ENCODE assay signal across 22 cellular contexts in the genomic region with DNA sequence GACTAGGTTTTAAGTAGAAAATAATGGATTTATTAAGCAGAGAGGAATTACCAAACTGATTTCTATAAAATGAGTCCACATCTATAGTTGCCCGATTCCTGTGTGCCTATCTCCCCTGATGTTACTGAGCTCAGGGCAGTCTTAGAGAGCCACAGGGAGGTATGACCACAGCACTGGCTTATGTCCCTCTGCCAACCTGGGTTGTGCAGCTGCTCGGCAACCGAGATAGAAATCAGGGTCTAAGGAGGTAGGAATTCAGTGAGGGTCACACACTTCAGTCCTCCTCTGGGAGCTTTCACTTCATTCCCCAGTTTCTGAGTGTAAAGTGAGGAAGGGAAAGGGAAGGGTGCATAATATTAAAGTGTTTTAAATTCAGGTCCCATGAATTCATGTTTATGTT.
"Had no signal": no experiment of that assay in that cellular context is flagged by ENCODE, and none has a peak within 500 bp of the region (broad histone marks: within the 10 kb centered on the region; RNA-seq: fewer than 3 reads in every experiment).

No MANE protein-coding gene starts in this region.

- H3K4me3 ChIP-seq: hepatocyte, left ventricle myocardium inferior, lung, ovary, prostate gland, spleen, tibial nerve, uterus had no signal

- DNase-seq: islet precursor cell; left ventricle myocardium inferior; mesendoderm; naive thymus-derived CD4-positive, alpha-beta T cell; ovary; retina; right cardiac atrium; small intestine; spleen; stimulated activated CD4-positive, alpha-beta T cell treated with anti-CD3 and anti-CD28 coated beads, Interleukin-2, amount 100 ng/mL, for 48 hours; stimulated activated CD4-positive, alpha-beta T cell treated with anti-CD3 and anti-CD28 coated beads, Interleukin-4, amount 100 ng/mL, for 4 hours; stimulated activated CD8-positive, alpha-beta memory T cell treated with anti-CD3 and anti-CD28 coated beads, Interleukin-4, amount 100 ng/mL, for 48 hours; stimulated activated naive CD4-positive, alpha-beta T cell treated with Interleukin-2 at 50 U/mL for 16 hours; stimulated activated naive CD8-positive, alpha-beta T cell treated with anti-CD3 and anti-CD28 coated beads, Interleukin-15, amount 100 ng/mL, for 72 hours; uterus had no signal

- H2AFZ ChIP-seq: hepatocyte had no signal

- H3K27ac ChIP-seq: hepatocyte, left ventricle myocardium inferior, ovary, prostate gland, spleen, tibial nerve, uterus had no signal

- H3K4me2 ChIP-seq: hepatocyte had no signal

- H3K27me3 ChIP-seq: ovary, spleen, tibial nerve, uterus had no signal

- H3K9me3 ChIP-seq: left ventricle myocardium inferior, ovary, prostate gland, spleen, tibial nerve, uterus had no signal

- H3K4me1 ChIP-seq: left ventricle myocardium inferior, prostate gland, spleen, tibial nerve, uterus had no signal

- ATAC-seq: naive thymus-derived CD4-positive, alpha-beta T cell; natural killer cell treated with Interleukin-12 subunit alpha and Interleukin-12 subunit beta and Interleukin-15 and Interleukin-18, amount 100 ng/mL, for 72 hours; right cardiac atrium; sciatic nerve; stimulated activated memory B cell treated with anti-CD40 and anti-IgM and Interleukin-4, amounts not matched to agents 10 μg/mL and 1 μg/mL and 100 μg/mL, for 72 hours; stimulated activated naive CD8-positive, alpha-beta T cell treated with anti-CD3 and anti-CD28 coated beads, Interleukin-15, amount 100 ng/mL, for 72 hours had no signal

- H3K36me3 ChIP-seq: left ventricle myocardium inferior, ovary, prostate gland, spleen, tibial nerve, uterus had no signal

- H3K79me2 ChIP-seq: hepatocyte had no signal
